15 cellular contexts compared by ENCODE assay signal in the genomic region with DNA sequence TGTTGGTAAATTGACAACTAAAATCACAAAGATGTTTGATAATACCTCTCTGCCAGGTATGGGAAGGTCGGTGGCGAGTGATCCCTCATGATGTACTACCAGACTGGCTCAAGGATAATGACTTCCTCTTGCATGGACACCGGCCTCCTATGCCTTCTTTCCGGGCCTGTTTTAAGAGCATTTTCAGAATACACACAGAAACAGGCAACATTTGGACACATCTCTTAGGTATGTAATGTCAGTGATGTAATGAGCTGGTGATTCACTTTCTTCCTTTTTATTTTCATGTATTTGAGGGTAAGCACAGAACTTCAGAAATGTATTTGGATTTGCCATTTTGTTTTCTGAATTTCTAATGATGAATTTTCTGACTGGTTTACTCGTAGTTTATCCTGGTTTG. TPM values are rescaled to one million over a fixed set of nuclear protein-coding genes. Genes with fewer than 3 reads are reported as not detected.
A peak's percentile ranks its signal among the peaks of the same experiment; 100 is the strongest.
DNase-seq lines count a peak whose midpoint lies in the region; ATAC-seq, FAIRE-seq and TF ChIP-seq lines count a peak whose summit lies in the region.
"Had no signal": no experiment of that assay in that cellular context is flagged by ENCODE, and none has a peak within 500 bp of the region (broad histone marks: within the 10 kb centered on the region; RNA-seq: fewer than 3 reads in every experiment).

No MANE protein-coding gene starts in this region.

- intact Hi-C loops in PC-3 (cut with micrococcal nuclease): no loop called here

- H2AFZ ChIP-seq in PC-3 (ENCODE audit: low read length) (no peak overlapping the region), trophoblast cell (ENCODE audit: insufficient read depth, low read length, poor library complexity) (no peak overlapping the region)
- H2AFZ ChIP-seq: parathyroid adenoma had no signal

- no peak overlapping the region for H3K9ac ChIP-seq in PC-3 (ENCODE audit: low read length)
- no peak overlapping the region for H3K9ac ChIP-seq in trophoblast cell (ENCODE audit: low read length)
- H3K9ac ChIP-seq: parathyroid adenoma had no signal

- H2BK5ac ChIP-seq in trophoblast cell (ENCODE audit: low read depth, low read length, poor library complexity): no peak overlapping the region

- H3K23ac ChIP-seq in trophoblast cell (ENCODE audit: low read length): no peak overlapping the region

- no peak overlapping the region for H3K4ac ChIP-seq in trophoblast cell (ENCODE audit: low read depth, low read length)

- no peak overlapping the region for H2AK5ac ChIP-seq in trophoblast cell (ENCODE audit: low read length)

- H3K36me3 ChIP-seq in PC-3 (ENCODE audit: low read depth, low read length) (peaks cover 19% of the 10 kb centered on the region), trophoblast cell (ENCODE audit: control insufficient read depth in 1 of 2, insufficient read depth in 2 of 2, low read length in 2 of 2) (no peaks in the 10 kb centered on the region)

- BruUV-seq in PC-3 (replicated peaks; lab: Mats Ljungman, UMichigan): no TSS peak

- no peaks in the 10 kb centered on the region for H4K20me1 ChIP-seq in PC-3 (ENCODE audit: low read length)

- POLR2A ChIA-PET in PC-3 (lab: Charles Lee; ENCODE audit: unreplicated experiment): no interaction called here

- H3K4me1 ChIP-seq in PC-3 (ENCODE audit: insufficient read depth, low read length) (peaks cover 35% of the 10 kb centered on the region), trophoblast cell (ENCODE audit: control insufficient read depth in 1 of 2, insufficient read depth in 2 of 2, low read length in 2 of 2) (peaks cover 3 to 15% of the 10 kb centered on the region in 2 experiments)

- H4K8ac ChIP-seq in trophoblast cell (ENCODE audit: low read depth, low read length): no peak overlapping the region

- H3F3A ChIP-seq in PC-3 (ENCODE audit: low read length, unreplicated experiment): no peaks in the 10 kb centered on the region

- H3K27ac ChIP-seq in PC-3 (ENCODE audit: low read length) (0 out of 2 replicates have a peak overlapping the region, but pooled peaks have one; percentile 2), trophoblast cell (ENCODE audit: low read depth, low read length) (no peak overlapping the region)
- H3K27ac ChIP-seq: parathyroid adenoma had no signal

- no peaks in the 10 kb centered on the region for H3K9me3 ChIP-seq in PC-3 (ENCODE audit: low read length)
- no peaks in the 10 kb centered on the region for H3K9me3 ChIP-seq in trophoblast cell (ENCODE audit: insufficient read depth, low read depth, low read length)

- CTCF ChIA-PET in PC-3 (lab: Charles Lee): no interaction called here

- H2BK12ac ChIP-seq in trophoblast cell (ENCODE audit: low read length): peak overlapping the region; percentile 11

- FAIRE-seq in frontal cortex (lab: Jason Lieb, UNC): no peak
- FAIRE-seq: endothelial cell of umbilical vein, K562 had no signal

- H3K79me2 ChIP-seq in PC-3 (ENCODE audit: low read length) (no peaks in the 10 kb centered on the region), trophoblast cell (ENCODE audit: control insufficient read depth, insufficient read depth, low read length, poor library complexity) (no peaks in the 10 kb centered on the region)

- no peak overlapping the region for H4K91ac ChIP-seq in trophoblast cell (ENCODE audit: low read depth, low read length)

- TF ChIP-seq CTCF in PC-3 (conservative IDR thresholded peaks at IDR 0.05; ENCODE audit: low read depth, low read length): no peak

- no peak overlapping the region for H3K4me3 ChIP-seq in PC-3 (ENCODE audit: low read length)
- H3K4me3 ChIP-seq in trophoblast cell (ENCODE audit: low read depth, low read length): no peak overlapping the region
- H3K4me3 ChIP-seq: K562 had no signal

- H2BK120ac ChIP-seq in trophoblast cell (ENCODE audit: insufficient read depth, low read length, poor library complexity): no peak overlapping the region

- peak overlapping the region; percentile 29 for H3K4me2 ChIP-seq in PC-3 (ENCODE audit: low read length)
- H3K4me2 ChIP-seq in trophoblast cell (ENCODE audit: low read length): no peak overlapping the region

- ATAC-seq in PC-3: no peak
- ATAC-seq in HG02885 (IDR thresholded peaks at IDR 0.05; ENCODE audit: poor library complexity, unreplicated experiment): no peak
- ATAC-seq: K562 had no signal

- H3K14ac ChIP-seq in trophoblast cell (ENCODE audit: low read length): no peak overlapping the region

- peaks cover 5% of the 10 kb centered on the region for H3K79me1 ChIP-seq in trophoblast cell (ENCODE audit: low read length)

- no peaks in the 10 kb centered on the region for H3K9me2 ChIP-seq in PC-3 (replicated peaks; ENCODE audit: low read length)

- H3K18ac ChIP-seq in trophoblast cell (ENCODE audit: low read length): no peak overlapping the region

- peak; percentile 90 for DNase-seq in EH (ENCODE audit: low read depth)
- DNase-seq in PC-3: peak; percentile 46
- DNase-seq in dermis blood vessel endothelial cell: peak; percentile 23
- DNase-seq in trophoblast cell: peak; percentile 19 to 77
- DNase-seq in nucleus accumbens (lab: John Stamatoyannopoulos, UW): no peak
- no peak for DNase-seq in frontal cortex (ENCODE audit: low spot score in 2 of 2)
- DNase-seq in NCI-H2107 treated with DMSO at 0.1 percent for 48 hours (lab: John Stamatoyannopoulos, UW; ENCODE audit: unreplicated experiment): no peak
- DNase-seq: activated B cell treated with CpG ODN at 0.5 μM for 24 hours; CD4-positive, CD25-positive, alpha-beta regulatory T cell; NCI-H2029 treated with DMSO at 0.1 percent for 48 hours; NK-92 treated with Interleukin-12 subunit alpha and Interleukin-12 subunit beta, amount 100 ng/mL, for 24 hours had no signal

- no CpG with 5 or more reads among the region's 5 CpGs for WGBS in trophoblast cell (ENCODE audit: extremely low coverage, insufficient coverage, insufficient read length)

- no peaks in the 10 kb centered on the region for H3K27me3 ChIP-seq in PC-3 (ENCODE audit: low read length)
- H3K27me3 ChIP-seq in trophoblast cell (ENCODE audit: insufficient read depth, low read length): no peaks in the 10 kb centered on the region

- no peak overlapping the region for H4K12ac ChIP-seq in trophoblast cell (ENCODE audit: low read depth, low read length)

RNA-seq across cellular contexts. Expression of a gene that starts 42.6 kb away (rescaled TPM):
- total RNA-seq in PC-3 (2014; rRNA removed) (not detected in 2 replicates), dermis blood vessel endothelial cell (not detected in 2 replicates), frontal cortex (1.6 TPM)
- 0.04 and 0.07 TPM in 2 replicates for polyA plus RNA-seq in trophoblast cell (2013)
- total RNA-seq: activated B cell treated with CpG ODN at 0.5 μM for 24 hours; CD4-positive, CD25-positive, alpha-beta regulatory T cell; endothelial cell of umbilical vein; K562 had no signal
- polyA plus RNA-seq: CD4-positive, CD25-positive, alpha-beta regulatory T cell; endothelial cell of umbilical vein had no signal

Comparison
In these comparisons a context has a peak if more than half of its experiments do, and no peak if none do; other contexts are left out.
1. DNase-seq: peak in EH (single experiment), PC-3 (single experiment), dermis blood vessel endothelial cell (single experiment) and trophoblast cell (2 of 2); none in nucleus accumbens (0 of 56), frontal cortex (0 of 2) and NCI-H2107 treated with DMSO at 0.1 percent for 48 hours (single experiment).